Comparison of ENCODE assay signal across 8 cellular contexts in genomic region chr1:233281711-233282581, GRCh38. TPM values are rescaled to one million over a fixed set of nuclear protein-coding genes. Genes with fewer than 3 reads are reported as not detected.
DNase-seq lines count a peak whose midpoint lies in the region; ATAC-seq and TF ChIP-seq lines count a peak whose summit lies in the region.

No MANE protein-coding gene starts in this region.

- no peak overlapping the region for H3K18ac ChIP-seq in mesendoderm (ENCODE audit: low read length)

- H3K27me3 ChIP-seq in GM06990 (replicated peaks; ENCODE audit: control insufficient read depth, insufficient read depth, low read length), result no peaks in the 10 kb centered on the region
- no peaks in the 10 kb centered on the region for H3K27me3 ChIP-seq in mesendoderm (ENCODE audit: insufficient read depth, low read length, poor library complexity)

- H3K79me2 ChIP-seq in mesendoderm (ENCODE audit: control insufficient read depth, insufficient read depth, low read length), result peaks cover 17% of the 10 kb centered on the region

- no peaks in the 10 kb centered on the region for H3K4me1 ChIP-seq in mesendoderm (ENCODE audit: control insufficient read depth, low read depth, low read length)

- no peak for TF ChIP-seq CTCF in GM06990 (IDR thresholded peaks at IDR 0.05; ENCODE audit: insufficient read depth, low read length, poor library complexity, severe bottlenecking)

- peaks cover 11% of the 10 kb centered on the region for H3K79me1 ChIP-seq in mesendoderm (ENCODE audit: low read length)

- H2BK15ac ChIP-seq in mesendoderm (replicated peaks; ENCODE audit: low read depth), result no peak overlapping the region

- ATAC-seq in GM21367 (IDR thresholded peaks at IDR 0.05; ENCODE audit: unreplicated experiment) (peak; percentile 90), HG03558 (IDR thresholded peaks at IDR 0.05; ENCODE audit: extremely low read depth, unreplicated experiment) (peak; percentile 80)

- H3K23ac ChIP-seq in mesendoderm (ENCODE audit: low read length), result no peak overlapping the region

- no peak overlapping the region for H4K8ac ChIP-seq in mesendoderm (ENCODE audit: low read depth, low read length)

- no peak overlapping the region for H2BK120ac ChIP-seq in mesendoderm (ENCODE audit: low read depth, low read length)

- no peak overlapping the region for H3K4me2 ChIP-seq in mesendoderm (ENCODE audit: low read length)

- no peak overlapping the region for H2AK5ac ChIP-seq in mesendoderm (ENCODE audit: low read length)

- H2BK5ac ChIP-seq in mesendoderm (ENCODE audit: low read length), result no peak overlapping the region

- DNase-seq in GM06990 (ENCODE audit: extremely low read depth, insufficient read length) (peak; percentile 29), amniotic epithelial cell (ENCODE audit: low read depth) (peak; percentile 44), substantia nigra (lab: John Stamatoyannopoulos, UW) (peak in 1 of 49 donors; percentile 7), NAMALWA (ENCODE audit: low spot score) (no peak), SK-N-DZ (ENCODE audit: low spot score) (no peak), mesendoderm (no peak)

- H3K27ac ChIP-seq in substantia nigra (ENCODE audit: low read depth, low read length, poor library complexity, severe bottlenecking) (peak overlapping the region; percentile 8), mesendoderm (ENCODE audit: low read depth, low read length) (no peak overlapping the region)

- H3K36me3 ChIP-seq in GM06990 (ENCODE audit: control insufficient read depth, insufficient read depth, low read length) (no peaks in the 10 kb centered on the region), mesendoderm (ENCODE audit: control insufficient read depth, insufficient read depth, low read length) (no peaks in the 10 kb centered on the region)

- H3K9ac ChIP-seq in mesendoderm (ENCODE audit: low read length), result no peak overlapping the region

- H3K56ac ChIP-seq in mesendoderm (ENCODE audit: low read length), result no peak overlapping the region

- no CpG with 5 or more reads among the region's 8 CpGs for WGBS in mesendoderm (ENCODE audit: extremely low coverage, insufficient coverage, low lambda C conversion rate)

- H3K4me3 ChIP-seq in GM06990 (replicated peaks; ENCODE audit: low read depth, low read length) (peak overlapping the region; percentile 12), mesendoderm (ENCODE audit: low read length) (no peak overlapping the region)

- H4K5ac ChIP-seq in mesendoderm (ENCODE audit: low read length), result no peak overlapping the region

- no peak overlapping the region for H3K4ac ChIP-seq in mesendoderm (ENCODE audit: low read depth, low read length)

RNA-seq across cellular contexts. Expression of gene PCNX2, which starts 13.6 kb away (rescaled TPM):
- polyA plus RNA-seq in SK-N-DZ (2014; cell fraction: cytosol; rRNA removed), result 6.2 and 8.2 TPM in 2 replicates
- 13.3 and 38.1 TPM in 2 replicates for polyA plus RNA-seq in SK-N-DZ (2014; cell fraction: nucleus; rRNA removed)
- polyA plus RNA-seq in mesendoderm (2013, experiment 1 of 2), result 20.1 TPM
- 17.6 TPM for polyA plus RNA-seq in mesendoderm (2013, experiment 2 of 2)

RNA-seq across cellular contexts. Expression of gene MAP3K21, which starts 45.6 kb away (rescaled TPM):
- polyA plus RNA-seq in SK-N-DZ (2014; cell fraction: cytosol; rRNA removed), result 2.9 and 3.2 TPM in 2 replicates
- polyA plus RNA-seq in SK-N-DZ (2014; cell fraction: nucleus; rRNA removed), result 3.7 and 5.5 TPM in 2 replicates
- 8.5 TPM for polyA plus RNA-seq in mesendoderm (2013, experiment 1 of 2)
- polyA plus RNA-seq in mesendoderm (2013, experiment 2 of 2), result 8.9 TPM

Comparison
In these comparisons a context has a peak if more than half of its experiments do, and no peak if none do; other contexts are left out.
1. DNase-seq: peak in GM06990 (single experiment) and amniotic epithelial cell (single experiment); none in NAMALWA (single experiment), SK-N-DZ (single experiment) and mesendoderm (single experiment).